ENCODE assay signal across 1 cellular context in the genomic region with DNA sequence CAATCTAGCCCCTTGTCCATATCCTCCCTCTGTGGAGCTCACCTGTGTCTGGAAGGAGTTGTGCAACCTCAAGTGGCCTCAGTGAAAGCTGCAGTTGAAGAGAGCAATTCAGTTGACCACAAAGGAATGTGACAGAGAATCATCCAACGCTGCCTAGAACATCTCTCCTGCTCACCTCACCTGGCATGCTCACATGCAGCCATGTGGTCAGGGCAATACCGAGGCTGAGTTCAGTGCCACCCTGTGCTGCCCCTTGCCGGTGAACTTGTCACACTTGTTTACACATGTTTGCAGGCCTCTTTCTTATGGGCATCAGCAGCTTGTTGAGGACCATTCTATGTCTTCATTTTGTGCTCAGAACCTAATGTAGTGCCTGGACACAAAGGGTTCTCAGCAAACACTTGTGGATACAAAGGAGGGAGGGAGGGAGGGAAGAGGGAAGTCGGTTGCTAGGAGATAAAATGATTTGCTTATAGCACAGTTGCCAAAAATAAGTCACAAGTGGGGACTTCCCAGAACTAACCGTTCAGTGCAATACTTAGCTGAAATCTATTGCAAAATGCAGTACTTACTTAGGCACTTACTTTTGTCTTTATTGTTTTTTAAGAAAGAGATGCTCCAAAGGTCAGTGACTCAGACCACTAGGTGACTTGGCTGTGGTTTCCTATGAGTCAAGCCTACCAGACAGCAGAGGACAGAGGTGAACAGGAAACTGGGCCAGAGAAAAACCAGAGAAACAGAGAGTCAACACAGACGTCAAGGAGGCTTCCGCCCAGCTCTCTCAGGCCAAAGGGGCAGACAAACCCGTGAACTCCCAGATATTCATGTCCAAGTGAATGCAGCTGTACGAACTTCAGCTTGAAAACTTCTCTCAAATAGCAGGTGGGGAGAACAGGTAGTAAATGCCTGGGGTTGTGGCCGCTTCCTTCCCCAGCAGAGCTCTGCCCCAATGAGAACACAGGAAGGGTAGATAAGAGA.
TF ChIP-seq lines count a peak whose summit lies in the region.

No MANE protein-coding gene starts in this region.

TF ChIP-seq in HepG2, 621 proteins besides CTCF, POLR2A, EP300 and RAD21 (continued from another document and continues in another):
- TF ChIP-seq ZNF142 (CRISPR knock-in tag; IDR thresholded peaks at IDR 0.05) (peak; percentile 51; the same call in 1 of the 2 replicates), ZNF280B (CRISPR knock-in tag; IDR thresholded peaks at IDR 0.05; ENCODE audit: borderline replicate concordance) (no peak), FOSL2 (CRISPR knock-in tag; IDR thresholded peaks at IDR 0.05) (peak; percentile 79), ARID5B (CRISPR knock-in tag; IDR thresholded peaks at IDR 0.05) (peak; percentile 24; the same call in 1 of the 2 replicates), NFYB (CRISPR knock-in tag; IDR thresholded peaks at IDR 0.05) (0 out of 2 replicates have a peak, but pooled peaks have one; percentile 21), ZNF777 (CRISPR knock-in tag; IDR thresholded peaks at IDR 0.05) (no peak), FOXA1 (IDR thresholded peaks at IDR 0.05) (no peak), FOXA1 (CRISPR knock-in tag; IDR thresholded peaks at IDR 0.05) (peak; percentile 41; the same call in 1 of the 2 replicates), PPARG (CRISPR knock-in tag; conservative IDR thresholded peaks at IDR 0.05) (0 out of 2 replicates have a peak, but pooled peaks have one; percentile 44), RFXANK (CRISPR knock-in tag; IDR thresholded peaks at IDR 0.05) (no peak), GABPA (IDR thresholded peaks at IDR 0.05; ENCODE audit: low read depth, low read length) (peak; percentile 19; the same call in 1 of the 2 replicates), GABPA (CRISPR knock-in tag; IDR thresholded peaks at IDR 0.05; ENCODE audit: low read depth) (peak; percentile 83), DR1 (CRISPR knock-in tag; IDR thresholded peaks at IDR 0.05) (no peak), FOXK1 (CRISPR knock-in tag; IDR thresholded peaks at IDR 0.05; ENCODE audit: borderline replicate concordance, low read depth) (0 out of 2 replicates have a peak, but pooled peaks have one; percentile 17), ZNF3 (CRISPR knock-in tag; IDR thresholded peaks at IDR 0.05) (no peak), ETV5 (CRISPR knock-in tag; IDR thresholded peaks at IDR 0.05; ENCODE audit: borderline replicate concordance) (peak; percentile 52; the same call in 1 of the 2 replicates), RARA (CRISPR knock-in tag; IDR thresholded peaks at IDR 0.05) (peak; percentile 59; the same call in 1 of the 2 replicates), ZNF205 (CRISPR knock-in tag; IDR thresholded peaks at IDR 0.05) (no peak), NR2F6 (IDR thresholded peaks at IDR 0.05) (peak; percentile 39; the same call in 1 of the 2 replicates), NR2F6 (CRISPR knock-in tag; IDR thresholded peaks at IDR 0.05) (no peak), STAG1 (CRISPR knock-in tag; IDR thresholded peaks at IDR 0.05) (peak; percentile 40)
- TF ChIP-seq, protein P1, sequence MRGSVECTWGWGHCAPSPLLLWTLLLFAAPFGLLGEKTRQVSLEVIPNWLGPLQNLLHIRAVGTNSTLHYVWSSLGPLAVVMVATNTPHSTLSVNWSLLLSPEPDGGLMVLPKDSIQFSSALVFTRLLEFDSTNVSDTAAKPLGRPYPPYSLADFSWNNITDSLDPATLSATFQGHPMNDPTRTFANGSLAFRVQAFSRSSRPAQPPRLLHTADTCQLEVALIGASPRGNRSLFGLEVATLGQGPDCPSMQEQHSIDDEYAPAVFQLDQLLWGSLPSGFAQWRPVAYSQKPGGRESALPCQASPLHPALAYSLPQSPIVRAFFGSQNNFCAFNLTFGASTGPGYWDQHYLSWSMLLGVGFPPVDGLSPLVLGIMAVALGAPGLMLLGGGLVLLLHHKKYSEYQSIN (CRISPR knock-in tag; IDR thresholded peaks at IDR 0.05; ENCODE audit: borderline replicate concordance): no peak
- TF ChIP-seq, protein P2, sequence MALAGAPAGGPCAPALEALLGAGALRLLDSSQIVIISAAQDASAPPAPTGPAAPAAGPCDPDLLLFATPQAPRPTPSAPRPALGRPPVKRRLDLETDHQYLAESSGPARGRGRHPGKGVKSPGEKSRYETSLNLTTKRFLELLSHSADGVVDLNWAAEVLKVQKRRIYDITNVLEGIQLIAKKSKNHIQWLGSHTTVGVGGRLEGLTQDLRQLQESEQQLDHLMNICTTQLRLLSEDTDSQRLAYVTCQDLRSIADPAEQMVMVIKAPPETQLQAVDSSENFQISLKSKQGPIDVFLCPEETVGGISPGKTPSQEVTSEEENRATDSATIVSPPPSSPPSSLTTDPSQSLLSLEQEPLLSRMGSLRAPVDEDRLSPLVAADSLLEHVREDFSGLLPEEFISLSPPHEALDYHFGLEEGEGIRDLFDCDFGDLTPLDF (CRISPR knock-in tag; IDR thresholded peaks at IDR 0.05): no peak
- TF ChIP-seq, protein P3, sequence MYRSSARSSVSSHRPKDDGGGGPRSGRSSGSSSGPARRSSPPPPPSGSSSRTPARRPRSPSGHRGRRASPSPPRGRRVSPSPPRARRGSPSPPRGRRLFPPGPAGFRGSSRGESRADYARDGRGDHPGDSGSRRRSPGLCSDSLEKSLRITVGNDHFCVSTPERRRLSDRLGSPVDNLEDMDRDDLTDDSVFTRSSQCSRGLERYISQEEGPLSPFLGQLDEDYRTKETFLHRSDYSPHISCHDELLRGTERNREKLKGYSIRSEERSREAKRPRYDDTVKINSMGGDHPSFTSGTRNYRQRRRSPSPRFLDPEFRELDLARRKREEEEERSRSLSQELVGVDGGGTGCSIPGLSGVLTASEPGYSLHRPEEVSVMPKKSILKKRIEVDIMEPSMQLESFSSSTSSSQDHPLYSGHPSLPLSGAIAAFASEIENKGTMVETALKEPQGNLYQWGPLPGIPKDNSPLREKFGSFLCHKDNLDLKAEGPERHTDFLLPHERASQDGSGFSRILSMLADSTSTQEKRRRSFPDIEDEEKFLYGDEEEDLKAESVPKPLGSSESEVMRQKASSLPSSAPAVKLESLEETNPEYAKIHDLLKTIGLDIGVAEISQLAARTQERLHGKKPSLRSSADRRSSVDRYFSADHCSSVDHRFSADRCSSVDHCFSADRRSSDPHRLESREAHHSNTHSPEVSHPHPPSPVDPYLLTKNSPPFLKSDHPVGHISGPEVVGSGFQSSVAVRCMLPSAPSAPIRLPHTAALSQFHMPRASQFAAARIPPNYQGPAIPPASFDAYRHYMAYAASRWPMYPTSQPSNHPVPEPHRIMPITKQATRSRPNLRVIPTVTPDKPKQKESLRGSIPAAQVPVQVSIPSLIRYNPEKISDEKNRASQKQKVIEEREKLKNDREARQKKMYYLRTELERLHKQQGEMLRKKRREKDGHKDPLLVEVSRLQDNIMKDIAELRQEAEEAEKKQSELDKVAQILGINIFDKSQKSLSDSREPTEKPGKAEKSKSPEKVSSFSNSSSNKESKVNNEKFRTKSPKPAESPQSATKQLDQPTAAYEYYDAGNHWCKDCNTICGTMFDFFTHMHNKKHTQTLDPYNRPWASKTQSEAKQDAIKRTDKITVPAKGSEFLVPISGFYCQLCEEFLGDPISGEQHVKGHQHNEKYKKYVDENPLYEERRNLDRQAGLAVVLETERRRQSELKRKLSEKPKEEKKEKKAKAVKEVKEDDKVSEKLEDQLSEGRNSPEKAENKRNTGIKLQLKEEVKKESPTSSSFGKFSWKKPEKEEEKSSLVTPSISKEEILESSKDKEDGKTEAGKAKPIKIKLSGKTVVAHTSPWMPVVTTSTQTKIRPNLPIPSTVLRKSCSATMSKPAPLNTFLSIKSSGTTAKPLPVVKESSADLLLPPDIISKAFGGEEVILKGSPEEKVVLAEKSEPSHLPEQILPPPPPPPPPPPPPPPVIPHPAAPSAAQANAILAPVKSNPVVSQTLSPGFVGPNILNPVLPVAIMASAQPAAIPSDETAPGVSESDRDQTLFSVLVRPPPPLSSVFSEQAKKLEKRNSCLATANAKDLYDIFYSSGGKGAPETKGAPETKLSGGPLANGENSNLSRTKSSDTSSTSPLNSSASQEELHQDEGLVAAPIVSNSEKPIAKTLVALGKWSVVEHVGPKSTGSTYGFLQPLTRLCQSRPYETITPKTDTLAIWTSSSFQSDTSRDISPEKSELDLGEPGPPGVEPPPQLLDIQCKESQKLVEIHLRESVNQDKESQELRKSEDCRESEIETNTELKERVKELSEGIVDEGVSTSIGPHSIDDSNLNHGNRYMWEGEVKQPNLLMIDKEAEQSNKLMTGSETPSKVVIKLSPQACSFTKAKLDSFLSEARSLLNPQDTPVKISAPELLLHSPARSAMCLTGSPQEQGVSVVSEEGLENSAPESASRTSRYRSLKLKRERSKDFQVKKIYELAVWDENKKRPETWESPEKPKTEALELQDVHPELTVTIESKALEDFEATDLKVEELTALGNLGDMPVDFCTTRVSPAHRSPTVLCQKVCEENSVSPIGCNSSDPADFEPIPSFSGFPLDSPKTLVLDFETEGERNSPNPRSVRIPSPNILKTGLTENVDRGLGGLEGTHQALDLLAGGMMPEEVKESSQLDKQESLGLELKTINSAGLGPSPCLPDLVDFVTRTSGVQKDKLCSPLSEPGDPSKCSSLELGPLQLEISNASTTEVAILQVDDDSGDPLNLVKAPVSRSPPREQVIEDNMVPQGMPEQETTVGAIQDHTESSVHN (CRISPR knock-in tag; IDR thresholded peaks at IDR 0.05): no peak
- TF ChIP-seq, protein P4, sequence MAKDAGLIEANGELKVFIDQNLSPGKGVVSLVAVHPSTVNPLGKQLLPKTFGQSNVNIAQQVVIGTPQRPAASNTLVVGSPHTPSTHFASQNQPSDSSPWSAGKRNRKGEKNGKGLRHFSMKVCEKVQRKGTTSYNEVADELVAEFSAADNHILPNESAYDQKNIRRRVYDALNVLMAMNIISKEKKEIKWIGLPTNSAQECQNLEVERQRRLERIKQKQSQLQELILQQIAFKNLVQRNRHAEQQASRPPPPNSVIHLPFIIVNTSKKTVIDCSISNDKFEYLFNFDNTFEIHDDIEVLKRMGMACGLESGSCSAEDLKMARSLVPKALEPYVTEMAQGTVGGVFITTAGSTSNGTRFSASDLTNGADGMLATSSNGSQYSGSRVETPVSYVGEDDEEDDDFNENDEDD (CRISPR knock-in tag; IDR thresholded peaks at IDR 0.05; ENCODE audit: borderline replicate concordance): no peak
